17 cellular contexts compared by ENCODE assay signal in the genomic region with DNA sequence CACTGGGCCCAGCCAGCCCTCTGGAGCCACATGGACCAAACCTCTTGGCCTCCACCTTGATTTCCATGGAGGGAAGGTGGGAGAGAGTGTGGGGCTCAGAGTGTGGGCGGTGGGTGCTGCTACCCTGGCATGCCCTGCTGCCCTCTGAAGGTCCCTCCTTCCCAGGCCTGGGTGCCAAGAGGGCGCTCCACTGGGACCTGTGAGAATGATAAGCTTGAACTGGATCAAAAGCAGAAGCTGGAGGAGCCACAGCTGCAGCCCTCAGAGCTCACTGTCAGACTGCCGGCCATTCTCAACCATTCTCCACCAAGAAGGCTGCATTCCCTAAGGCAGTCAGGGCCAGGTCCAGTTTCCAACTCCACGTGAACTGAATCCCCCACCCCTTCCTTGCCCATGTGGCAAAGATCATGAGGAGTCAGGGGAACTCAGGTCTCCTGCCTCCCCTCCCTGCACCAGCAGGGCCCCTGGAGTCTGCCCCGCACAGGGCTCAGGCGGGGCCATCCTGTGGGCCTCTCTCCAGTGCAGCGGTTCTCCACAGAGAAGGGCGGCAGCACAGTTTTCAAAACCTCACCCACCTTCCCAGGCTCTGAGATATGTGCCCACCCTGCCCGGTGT. TPM values are rescaled to one million over a fixed set of nuclear protein-coding genes. Genes with fewer than 3 reads are reported as not detected.
DNase-seq lines count a peak whose midpoint lies in the region; ATAC-seq and TF ChIP-seq lines count a peak whose summit lies in the region.
"Had no signal": no experiment of that assay in that cellular context is flagged by ENCODE, and none has a peak within 500 bp of the region (broad histone marks: within the 10 kb centered on the region; RNA-seq: fewer than 3 reads in every experiment).

No MANE protein-coding gene starts in this region.

- H3K79me2 ChIP-seq in PC-3 (ENCODE audit: low read length), result no peaks in the 10 kb centered on the region

- no peak for ATAC-seq in IMR-90 (ENCODE audit: low read depth)
- no peak for ATAC-seq in left lobe of liver
- ATAC-seq in PC-3, result no peak

- H3K4me2 ChIP-seq in IMR-90 (ENCODE audit: low read depth, low read length) (no peak overlapping the region), PC-3 (ENCODE audit: low read length) (no peak overlapping the region)
- H3K4me2 ChIP-seq: KMS-11 had no signal

- DNase-seq in IMR-90 (no peak), esophagus squamous epithelium (lab: John Stamatoyannopoulos, UW) (no peak), left lobe of liver (ENCODE audit: low spot score) (no peak), PC-3 (no peak), KBM-7 (no peak)
- no peak for DNase-seq in activated naive CD4-positive, alpha-beta T cell treated with anti-CD3 and anti-CD28 coated beads for 36 hours
- DNase-seq: activated effector memory CD4-positive, alpha-beta T cell treated with Interleukin-2 at 50 U/mL for 16 hours; dorsolateral prefrontal cortex; NCI-H1436 treated with DMSO at 0.1 percent for 48 hours had no signal

- no peak overlapping the region; the same call in 1 of the 2 replicates for H3K56ac ChIP-seq in IMR-90 (ENCODE audit: extremely low read depth, insufficient read depth, low read length)

- WGBS in IMR-90 (ENCODE audit: extremely low coverage in 2 of 2, insufficient read length in 1 of 2), 2 experiments, result no CpG with 5 or more reads among the region's 9 CpGs
- 74 to 86% methylated on average over 2 to 3 of the region's 9 CpGs for WGBS in esophagus squamous epithelium, 2 donors

- peak overlapping the region; percentile 45 for H2BK5ac ChIP-seq in IMR-90 (ENCODE audit: low read depth, low read length, poor library complexity, severe bottlenecking)

- no peak for TF ChIP-seq RAD21 in IMR-90 (IDR thresholded peaks at IDR 0.05; ENCODE audit: low read length)

- BruUV-seq in IMR-90 (replicated peaks; lab: Mats Ljungman, UMichigan) (no TSS peak), PC-3 (replicated peaks; lab: Mats Ljungman, UMichigan) (no TSS peak)

- TF ChIP-seq POLR2A in IMR-90 (IDR thresholded peaks at IDR 0.05; ENCODE audit: low read depth, low read length), result no peak
- no peak for TF ChIP-seq POLR2A in esophagus squamous epithelium (IDR thresholded peaks at IDR 0.05)

- peak overlapping the region; percentile 81 for H2BK120ac ChIP-seq in IMR-90 (ENCODE audit: low read depth, low read length)

- no peak overlapping the region for H3K9ac ChIP-seq in IMR-90 (ENCODE audit: low read depth, low read length)
- H3K9ac ChIP-seq in muscle layer of colon (ENCODE audit: low read length), result no peak overlapping the region
- no peak overlapping the region for H3K9ac ChIP-seq in stomach smooth muscle (ENCODE audit: low read length in 2 of 2)
- H3K9ac ChIP-seq in PC-3 (ENCODE audit: low read length), result no peak overlapping the region
- H3K9ac ChIP-seq: KMS-11 had no signal

- in situ Hi-C loops in IMR-90 (cut with MboI; ENCODE audit: low sequenced_read_pairs), result loop anchor here (5.0 kb wide), 1 partner anchor 51 kb away; no protein-coding TSS in a partner anchor
- in situ Hi-C loops in KBM-7 (cut with MboI; ENCODE audit: low pct_unique_long_range_greater_than_20kb, low sequenced_read_pairs), result no loop called here

- H3K27ac Mint-ChIP-seq in activated naive CD4-positive, alpha-beta T cell treated with anti-CD3 and anti-CD28 coated beads for 36 hours, result no peak overlapping the region
- H3K27ac Mint-ChIP-seq: mesothelial cell of epicardium had no signal

- peak overlapping the region; percentile 90 for H3K18ac ChIP-seq in IMR-90 (ENCODE audit: low read depth, low read length)

- no peaks in the 10 kb centered on the region for H3K9me3 ChIP-seq in IMR-90 (ENCODE audit: control insufficient read depth, insufficient read depth, low read length)
- H3K9me3 ChIP-seq in esophagus squamous epithelium, result no peaks in the 10 kb centered on the region
- H3K9me3 ChIP-seq in muscle layer of colon (ENCODE audit: low read length), result no peaks in the 10 kb centered on the region
- H3K9me3 ChIP-seq in stomach smooth muscle (ENCODE audit: control insufficient read depth in 2 of 2, low read length in 2 of 2), result no peaks in the 10 kb centered on the region
- H3K9me3 ChIP-seq in PC-3 (ENCODE audit: low read length), result no peaks in the 10 kb centered on the region

- H3K4me1 ChIP-seq in IMR-90 (ENCODE audit: control insufficient read depth, insufficient read depth, low read length) (peaks cover 39% of the 10 kb centered on the region), esophagus squamous epithelium (peaks cover 0 to 53% (median 24%) of the 10 kb centered on the region in 3 donors), muscle layer of colon (ENCODE audit: insufficient read depth, low read length) (peaks cover 73% of the 10 kb centered on the region), stomach smooth muscle (ENCODE audit: control insufficient read depth, insufficient read depth, low read length) (peaks cover 62% of the 10 kb centered on the region), PC-3 (ENCODE audit: insufficient read depth, low read length) (peaks cover 11% of the 10 kb centered on the region)

- H3K9me3 Mint-ChIP-seq in activated naive CD4-positive, alpha-beta T cell treated with anti-CD3 and anti-CD28 coated beads for 36 hours, result no peaks in the 10 kb centered on the region
- H3K9me3 Mint-ChIP-seq: mesothelial cell of epicardium had no signal

- peak overlapping the region; percentile 98; the same call in 2 of the 3 replicates for H2BK15ac ChIP-seq in IMR-90 (ENCODE audit: low read depth, low read length)

- peak overlapping the region; percentile 97 for H4K91ac ChIP-seq in IMR-90 (ENCODE audit: insufficient read depth, low read depth, low read length)

- H3K9me1 ChIP-seq in IMR-90 (ENCODE audit: insufficient read depth, low read length), result peaks cover 29% of the 10 kb centered on the region

- H2BK20ac ChIP-seq in IMR-90 (ENCODE audit: low read depth, low read length), result peak overlapping the region; percentile 98

- H4K20me1 ChIP-seq in IMR-90 (ENCODE audit: insufficient read depth, low read length) (no peaks in the 10 kb centered on the region), PC-3 (ENCODE audit: low read length) (no peaks in the 10 kb centered on the region)

- H3K9me2 ChIP-seq in PC-3 (replicated peaks; ENCODE audit: low read length), result no peaks in the 10 kb centered on the region

- dilution Hi-C loops in IMR-90 (cut with HindIII; ENCODE audit: low sequenced_read_pairs, unreplicated experiment), result no loop called here

- H3K27me3 Mint-ChIP-seq in activated naive CD4-positive, alpha-beta T cell treated with anti-CD3 and anti-CD28 coated beads for 36 hours (ENCODE audit: low read depth), result peaks cover 2% of the 10 kb centered on the region

- H3K36me3 ChIP-seq in IMR-90 (ENCODE audit: control insufficient read depth, insufficient read depth, low read length), result no peaks in the 10 kb centered on the region
- H3K36me3 ChIP-seq in esophagus squamous epithelium, result no peaks in the 10 kb centered on the region
- no peaks in the 10 kb centered on the region for H3K36me3 ChIP-seq in muscle layer of colon (ENCODE audit: insufficient read depth, low read length)
- H3K36me3 ChIP-seq in stomach smooth muscle (ENCODE audit: control insufficient read depth in 2 of 2, insufficient read depth in 2 of 2, low read length in 2 of 2), result no peaks in the 10 kb centered on the region
- no peaks in the 10 kb centered on the region for H3K36me3 ChIP-seq in PC-3 (ENCODE audit: low read depth, low read length)

- peak overlapping the region; percentile 86 for H4K5ac ChIP-seq in IMR-90 (ENCODE audit: low read depth, low read length)

- H4K8ac ChIP-seq in IMR-90 (ENCODE audit: low read depth in 2 of 2, low read length in 2 of 2), result peak overlapping the region; percentile 89 to 91; a peak in 3 of 4 replicates

- peak overlapping the region; percentile 95 for H3K4ac ChIP-seq in IMR-90 (ENCODE audit: low read depth, low read length)

- no peaks in the 10 kb centered on the region for H3F3A ChIP-seq in PC-3 (ENCODE audit: low read length, unreplicated experiment)

- POLR2A ChIA-PET in IMR-90 (lab: Charles Lee; ENCODE audit: unreplicated experiment), result interaction anchor here (1.0 to 1.4 kb wide), 2 partner anchors 15 to 23 kb away, joined by 3 to 4 read pairs; no protein-coding TSS in a partner anchor
- POLR2A ChIA-PET in PC-3 (lab: Charles Lee; ENCODE audit: unreplicated experiment), result no interaction called here

- H3K27me3 ChIP-seq in IMR-90 (ENCODE audit: control insufficient read depth, insufficient read depth, low read length) (no peaks in the 10 kb centered on the region), esophagus squamous epithelium (peaks cover 0 to 24% (median 0%) of the 10 kb centered on the region in 4 donors), muscle layer of colon (ENCODE audit: control insufficient read depth in 1 of 2, insufficient read depth in 2 of 2, low read length in 2 of 2) (no peaks in the 10 kb centered on the region), stomach smooth muscle (ENCODE audit: control insufficient read depth in 1 of 2, insufficient read depth in 2 of 2, low read length in 2 of 2) (no peaks in the 10 kb centered on the region), PC-3 (ENCODE audit: low read length) (no peaks in the 10 kb centered on the region)

- intact Hi-C loops in IMR-90 (cut with micrococcal nuclease) (no loop called here), esophagus squamous epithelium (cut with DNase I) (no loop called here), PC-3 (cut with micrococcal nuclease) (no loop called here)
- intact Hi-C loops in activated naive CD4-positive, alpha-beta T cell treated with anti-CD3 and anti-CD28 coated beads for 36 hours (cut with micrococcal nuclease), result no loop called here

- peak overlapping the region; percentile 84 for H2AFZ ChIP-seq in IMR-90 (replicated peaks; ENCODE audit: low read length, poor library complexity)
- no peak overlapping the region for H2AFZ ChIP-seq in PC-3 (ENCODE audit: low read length)

- H3K4me1 Mint-ChIP-seq in activated naive CD4-positive, alpha-beta T cell treated with anti-CD3 and anti-CD28 coated beads for 36 hours (ENCODE audit: low read depth), result peaks cover 3% of the 10 kb centered on the region

- H3K14ac ChIP-seq in IMR-90 (replicated peaks; ENCODE audit: low read depth, low read length), result peak overlapping the region; percentile 95

- no peak overlapping the region for H3K4me3 Mint-ChIP-seq in activated naive CD4-positive, alpha-beta T cell treated with anti-CD3 and anti-CD28 coated beads for 36 hours
- H3K4me3 Mint-ChIP-seq: mesothelial cell of epicardium had no signal

- H3K23ac ChIP-seq in IMR-90 (ENCODE audit: low read depth, low read length), result peak overlapping the region; percentile 56; the same call in 1 of the 2 replicates

- CTCF ChIA-PET in IMR-90 (lab: Yijun Ruan, JAX), result interaction anchor here (1.2 to 1.7 kb wide), 2 partner anchors 15 to 64 kb away, joined by 4 to 6 read pairs; no protein-coding TSS in a partner anchor
- CTCF ChIA-PET in PC-3 (lab: Charles Lee), result no interaction called here
- CTCF ChIA-PET in activated naive CD4-positive, alpha-beta T cell treated with anti-CD3 and anti-CD28 coated beads for 36 hours (lab: Charles Lee), result no interaction called here

- TF ChIP-seq CTCF in IMR-90 (conservative IDR thresholded peaks at IDR 0.05; ENCODE audit: low read depth, low read length) (no peak), esophagus squamous epithelium (IDR thresholded peaks at IDR 0.05) (no peak), PC-3 (conservative IDR thresholded peaks at IDR 0.05; ENCODE audit: low read depth, low read length) (no peak)

- peak overlapping the region; percentile 96 for H2AK5ac ChIP-seq in IMR-90 (ENCODE audit: low read depth, low read length)

- no peak overlapping the region for H3K4me3 ChIP-seq in IMR-90 (ENCODE audit: insufficient read depth, low read depth, low read length)
- H3K4me3 ChIP-seq in esophagus squamous epithelium, result no peak overlapping the region
- no peak overlapping the region for H3K4me3 ChIP-seq in muscle layer of colon (ENCODE audit: low read depth in 1 of 2, low read length in 2 of 2)
- peak overlapping the region in 1 of 2 donors; percentile 8 for H3K4me3 ChIP-seq in stomach smooth muscle (ENCODE audit: low read length in 2 of 2)
- no peak overlapping the region for H3K4me3 ChIP-seq in PC-3 (ENCODE audit: low read length)
- H3K4me3 ChIP-seq: dorsolateral prefrontal cortex had no signal

- peak overlapping the region; percentile 34; the same call in 1 of the 2 replicates for H3K27ac ChIP-seq in IMR-90 (ENCODE audit: insufficient read depth, low read length)
- peak overlapping the region; percentile 42 to 76 (median 68) for H3K27ac ChIP-seq in esophagus squamous epithelium
- peak overlapping the region; percentile 68 for H3K27ac ChIP-seq in muscle layer of colon (ENCODE audit: low read depth, low read length)
- peak overlapping the region; percentile 78 for H3K27ac ChIP-seq in stomach smooth muscle (ENCODE audit: low read length)
- no peak overlapping the region for H3K27ac ChIP-seq in PC-3 (ENCODE audit: low read length)
- H3K27ac ChIP-seq: KMS-11, VCaP had no signal

- H3K36me3 Mint-ChIP-seq in activated naive CD4-positive, alpha-beta T cell treated with anti-CD3 and anti-CD28 coated beads for 36 hours (ENCODE audit: low read depth), result no peaks in the 10 kb centered on the region
- H3K36me3 Mint-ChIP-seq: mesothelial cell of epicardium had no signal

- peak overlapping the region; percentile 88 for H2AK9ac ChIP-seq in IMR-90 (replicated peaks; ENCODE audit: low read depth, low read length, poor library complexity)

- H3K79me1 ChIP-seq in IMR-90 (ENCODE audit: low read depth in 1 of 2, low read length in 2 of 2), result no peaks in the 10 kb centered on the region

RNA-seq across cellular contexts. Expression of a gene that starts 19.5 kb away (rescaled TPM):
- not detected in 2 replicates for total RNA-seq in IMR-90 (2012; rRNA removed)
- polyA plus RNA-seq in IMR-90 (2012; rRNA removed), result 0.05 and 0.06 TPM in 2 replicates
- polyA plus RNA-seq in IMR-90 (2012; cell fraction: cytosol; rRNA removed), result 0.09 TPM in 1 of 2 replicates, not detected in the other
- polyA plus RNA-seq in IMR-90 (2012; cell fraction: nucleus; rRNA removed; ENCODE audit: low replicate concordance), result 0.37 and 0.40 TPM in 2 replicates
- under 1 TPM in 1 of 4 donors, not detected in 3; 0.57 TPM for total RNA-seq in esophagus squamous epithelium
- total RNA-seq in left lobe of liver, result 0.35 TPM
- total RNA-seq in PC-3 (2014; rRNA removed), result 0.23 and 0.26 TPM in 2 replicates
- total RNA-seq in activated naive CD4-positive, alpha-beta T cell treated with anti-CD3 and anti-CD28 coated beads for 36 hours, result not detected
- total RNA-seq: mesothelial cell of epicardium, NCI-H460, OCI-LY7, ureter had no signal
